In genomic region chr4:121050251-121050650, GRCh38 we compare ENCODE assay signal across 12 cellular contexts. TPM values are rescaled to one million over a fixed set of nuclear protein-coding genes. Genes with fewer than 3 reads are reported as not detected.
DNase-seq lines count a peak whose midpoint lies in the region; ATAC-seq and TF ChIP-seq lines count a peak whose summit lies in the region.
"Had no signal": no experiment of that assay in that cellular context is flagged by ENCODE, and none has a peak within 500 bp of the region (broad histone marks: within the 10 kb centered on the region; RNA-seq: fewer than 3 reads in every experiment).

No MANE protein-coding gene starts in this region.

- DNase-seq in BJ (ENCODE audit: low read depth) (no peak), HT-29 (ENCODE audit: low spot score) (peak; percentile 51), mammary epithelial cell (no peak), SW480 (ENCODE audit: low spot score) (no peak), GM13976 (ENCODE audit: low spot score) (no peak), NCI-H146 treated with DMSO at 0.1 percent for 48 hours (lab: John Stamatoyannopoulos, UW; ENCODE audit: unreplicated experiment) (no peak)
- DNase-seq in naive thymus-derived CD8-positive, alpha-beta T cell = peak in 4 of 10 donors; percentile 13 to 59 (median 42)
- DNase-seq: effector CD8-positive, alpha-beta T cell; KG1; NCI-H774 had no signal

- H3K4me1 ChIP-seq in mammary epithelial cell (ENCODE audit: insufficient read depth, low read length) = no peaks in the 10 kb centered on the region

- H3K9ac ChIP-seq in mammary epithelial cell (ENCODE audit: insufficient read depth, low read length) = no peak overlapping the region

- TF ChIP-seq CTCF in BJ (IDR thresholded peaks at IDR 0.05; ENCODE audit: insufficient read depth, low read depth, low read length) (peak; percentile 30; the same call in 1 of the 2 replicates), mammary epithelial cell (conservative IDR thresholded peaks at IDR 0.05 in 1 of 2, IDR thresholded peaks at IDR 0.05 in 1 of 2; ENCODE audit: extremely low read depth in 1 of 2, insufficient read depth in 1 of 2, low read depth in 1 of 2, low read length in 2 of 2) (peak; percentile 26 to 34), GM13976 (IDR thresholded peaks at IDR 0.05; ENCODE audit: borderline replicate concordance, control extremely low read depth, extremely low read depth, insufficient read depth, missing control alignments) (no peak)

- no peak overlapping the region for H3K27ac ChIP-seq in mammary epithelial cell (ENCODE audit: insufficient read depth, low read depth, low read length)

- H3K4me2 ChIP-seq in mammary epithelial cell (ENCODE audit: insufficient read depth, low read depth, low read length) = no peak overlapping the region

- H3K4me1 Mint-ChIP-seq in naive thymus-derived CD8-positive, alpha-beta T cell = peaks cover 5 to 13% (median 8%) of the 10 kb centered on the region in 4 donors

- no peaks in the 10 kb centered on the region for H3K9me3 Mint-ChIP-seq in naive thymus-derived CD8-positive, alpha-beta T cell

- ATAC-seq in naive thymus-derived CD8-positive, alpha-beta T cell = peak; percentile 63 to 64
- no peak for ATAC-seq in HG03135 (IDR thresholded peaks at IDR 0.05; ENCODE audit: unreplicated experiment)

- no peaks in the 10 kb centered on the region for H3K36me3 Mint-ChIP-seq in naive thymus-derived CD8-positive, alpha-beta T cell

- no peaks in the 10 kb centered on the region for H3K36me3 ChIP-seq in BJ (ENCODE audit: control insufficient read depth, insufficient read depth, low read length)
- H3K36me3 ChIP-seq in mammary epithelial cell (ENCODE audit: insufficient read depth, low read length) = no peaks in the 10 kb centered on the region

- H3K27me3 ChIP-seq in BJ (ENCODE audit: control insufficient read depth, insufficient read depth, low read length) (no peaks in the 10 kb centered on the region), mammary epithelial cell (ENCODE audit: insufficient read depth, low read length) (no peaks in the 10 kb centered on the region)

- POLR2A ChIA-PET in BJ (lab: Charles Lee) = no interaction called here
- POLR2A ChIA-PET in naive thymus-derived CD8-positive, alpha-beta T cell (lab: Charles Lee) = interaction anchor here (0.9 to 2.0 kb wide), 3 partner anchors 20 to 127 kb away, joined by 3 to 5 read pairs (median 3); partner anchors contain the start of gene PRDM5

- in situ Hi-C loops in mammary epithelial cell (cut with MboI; ENCODE audit: low sequenced_read_pairs in 2 of 2) = no loop called here
- in situ Hi-C loops in GM13976 (cut with MboI; ENCODE audit: low sequenced_read_pairs, unreplicated experiment) = no loop called here

- peaks cover 0 to 4% (median 0%) of the 10 kb centered on the region in 5 donors for H3K27me3 Mint-ChIP-seq in naive thymus-derived CD8-positive, alpha-beta T cell

- BruUV-seq in mammary epithelial cell (replicated peaks; lab: Mats Ljungman, UMichigan) = no TSS peak

- H3K79me2 ChIP-seq in mammary epithelial cell (ENCODE audit: insufficient read depth, low read length) = no peaks in the 10 kb centered on the region

- H3K4me3 ChIP-seq in BJ (ENCODE audit: low read depth, low read length) = no peak overlapping the region
- no peak overlapping the region for H3K4me3 ChIP-seq in mammary epithelial cell (replicated peaks in 1 of 3; ENCODE audit: insufficient read depth in 1 of 3, low read depth in 2 of 3, low read length in 3 of 3)
- H3K4me3 ChIP-seq: lung had no signal

- dilution Hi-C loops in mammary epithelial cell (cut with HindIII; ENCODE audit: low sequenced_read_pairs) = no loop called here

- H2AFZ ChIP-seq in mammary epithelial cell (ENCODE audit: low read depth, low read length) = no peak overlapping the region

- no peak overlapping the region for H3K27ac Mint-ChIP-seq in naive thymus-derived CD8-positive, alpha-beta T cell

- CTCF ChIA-PET in BJ (lab: Yijun Ruan, JAX) (interaction anchor here (0.6 to 0.9 kb wide), 4 partner anchors 20 to 758 kb away, joined by 3 read pairs; partner anchors contain the start of gene NDNF), mammary epithelial cell (lab: Charles Lee; ENCODE audit: low non-redundant PET) (no interaction called here)

- no peaks in the 10 kb centered on the region for H3K9me3 ChIP-seq in mammary epithelial cell (replicated peaks; ENCODE audit: insufficient read depth, low read length)

- intact Hi-C loops in mammary epithelial cell (cut with micrococcal nuclease) = no loop called here

- H3K4me3 Mint-ChIP-seq in naive thymus-derived CD8-positive, alpha-beta T cell = no peak overlapping the region

- no peaks in the 10 kb centered on the region for H4K20me1 ChIP-seq in mammary epithelial cell (ENCODE audit: insufficient read depth, low read length)

RNA-seq across cellular contexts. Expression of gene NDNF, which starts 22.1 kb away (rescaled TPM):
- polyA plus RNA-seq in BJ (2011; rRNA removed) (0.11 and 0.18 TPM in 2 replicates), mammary epithelial cell (not detected)
- polyA minus RNA-seq in BJ (2011; rRNA and poly(A)+ RNA removed) = 0.31 and 0.66 TPM in 2 replicates
- total RNA-seq in HT-29 (2014; rRNA removed; shearing (Covaris generic)) = 0.64 TPM in 1 of 2 replicates, not detected in the other
- under 1 TPM in 1 of 2 donors, not detected in 1; under 0.01 TPM for total RNA-seq in mammary epithelial cell
- polyA minus RNA-seq in mammary epithelial cell = not detected
- total RNA-seq in naive thymus-derived CD8-positive, alpha-beta T cell = not detected
- not detected for polyA plus RNA-seq in naive thymus-derived CD8-positive, alpha-beta T cell
